In the genomic region with DNA sequence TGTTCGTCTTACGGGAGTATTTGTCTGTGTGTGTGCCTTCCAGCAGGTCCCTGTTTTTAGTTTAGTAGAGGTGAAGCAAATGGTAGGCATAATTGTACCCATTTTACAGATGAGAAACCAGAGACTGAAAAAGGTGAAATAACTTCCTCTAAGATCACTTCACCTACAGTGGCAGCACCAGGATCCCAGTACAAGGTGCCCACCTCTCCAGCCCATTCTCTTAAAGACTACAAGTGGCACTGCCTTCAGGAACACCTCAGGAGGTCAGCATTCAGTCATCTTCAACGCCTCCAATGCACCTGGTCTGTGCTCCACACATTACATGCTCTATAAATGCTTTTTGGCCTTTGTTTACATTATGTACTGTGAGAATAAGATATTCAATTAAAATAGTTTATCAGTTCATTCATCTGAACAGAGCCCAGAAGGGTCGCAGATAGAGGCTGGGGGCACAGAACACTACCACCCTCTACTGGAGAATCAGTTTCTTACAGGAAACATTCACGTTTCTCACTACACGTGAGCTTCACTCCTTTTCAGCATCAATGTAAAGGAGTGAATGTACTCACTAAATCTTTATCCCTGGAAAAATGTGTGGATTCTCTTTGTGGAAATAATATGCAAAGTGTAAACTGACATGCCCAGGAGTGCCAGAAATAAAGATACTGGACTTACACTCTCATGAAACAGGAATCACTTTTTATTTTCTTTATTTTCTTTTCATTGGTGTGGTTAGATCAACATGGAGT, we compare ENCODE assay signal across 8 cellular contexts. TPM values are rescaled to one million over a fixed set of nuclear protein-coding genes. Genes with fewer than 3 reads are reported as not detected.
DNase-seq lines count a peak whose midpoint lies in the region; ATAC-seq, FAIRE-seq and TF ChIP-seq lines count a peak whose summit lies in the region.

No MANE protein-coding gene starts in this region.

- no peak overlapping the region for H3K4me3 ChIP-seq in A549
- no peak overlapping the region for H3K4me3 ChIP-seq in suprapubic skin

- no peak overlapping the region for H3K4me2 ChIP-seq in A549

- no peaks in the 10 kb centered on the region for H3K27me3 Mint-ChIP-seq in glutamatergic neuron (ENCODE audit: unreplicated experiment)

- TF ChIP-seq RAD21 in A549 (conservative IDR thresholded peaks at IDR 0.05 in 1 of 2, IDR thresholded peaks at IDR 0.05 in 1 of 2), result peak; percentile 93 to 95

- no peak overlapping the region for H3K27ac Mint-ChIP-seq in glutamatergic neuron (ENCODE audit: unreplicated experiment)

- TF ChIP-seq POLR2A in A549 (IDR thresholded peaks at IDR 0.05; ENCODE audit: low read length) (no peak), suprapubic skin (IDR thresholded peaks at IDR 0.05) (no peak)

- H3K9me3 Mint-ChIP-seq in glutamatergic neuron (ENCODE audit: unreplicated experiment), result no peaks in the 10 kb centered on the region

- TF ChIP-seq EP300 in A549 (IDR thresholded peaks at IDR 0.05) (no peak), suprapubic skin (IDR thresholded peaks at IDR 0.05) (no peak)

- H3K36me3 ChIP-seq in suprapubic skin, result no peaks in the 10 kb centered on the region

- CTCF ChIA-PET in A549 (lab: Yijun Ruan, JAX), result interaction anchor here (0.5 to 4.3 kb wide), 36 partner anchors 9 to 394 kb away, joined by 3 to 37 read pairs (median 4); partner anchors contain the start of gene FHIP2A

- H3K9me3 ChIP-seq in A549 (no peaks in the 10 kb centered on the region), suprapubic skin (no peaks in the 10 kb centered on the region)

- no peaks in the 10 kb centered on the region for H3K27me3 ChIP-seq in suprapubic skin

- TF ChIP-seq CTCF in A549 (IDR thresholded peaks at IDR 0.05), result peak; percentile 86
- peak; percentile 70 for TF ChIP-seq CTCF in GM12873 (IDR thresholded peaks at IDR 0.05; ENCODE audit: insufficient read depth, low read depth, low read length, missing control alignments)
- peak; percentile 70 for TF ChIP-seq CTCF in glutamatergic neuron (IDR thresholded peaks at IDR 0.05; ENCODE audit: partially characterized antibody, unreplicated experiment)
- TF ChIP-seq CTCF in suprapubic skin (IDR thresholded peaks at IDR 0.05), result peak; percentile 39 to 42

- POLR2A ChIA-PET in A549 (lab: Yijun Ruan, JAX), result no interaction called here

- FAIRE-seq in A549 (lab: Jason Lieb, UNC), result peak; percentile 78

- H3K4me1 ChIP-seq in A549, result peaks cover 7% of the 10 kb centered on the region
- peaks cover 12% of the 10 kb centered on the region for H3K4me1 ChIP-seq in suprapubic skin

- H3K4me1 Mint-ChIP-seq in glutamatergic neuron (ENCODE audit: low read depth, unreplicated experiment), result no peaks in the 10 kb centered on the region

- H3K27ac ChIP-seq in A549 (no peak overlapping the region), suprapubic skin (no peak overlapping the region), caudate nucleus (ENCODE audit: low read depth, low read length) (no peak overlapping the region)

- ATAC-seq in A549 (peak; percentile 68 to 83; a peak in 4 of 6 replicates), SK-N-SH treated with all-trans-retinoic acid at 6 μM for 48 hours (peak; percentile 84), HG03039 (IDR thresholded peaks at IDR 0.05; ENCODE audit: unreplicated experiment) (no peak)

- H3K36me3 Mint-ChIP-seq in glutamatergic neuron (ENCODE audit: unreplicated experiment), result no peaks in the 10 kb centered on the region

- no peak overlapping the region for H3K4me3 Mint-ChIP-seq in glutamatergic neuron (ENCODE audit: unreplicated experiment)

- peak; percentile 38 to 45 for DNase-seq in A549 (ENCODE audit: low read depth in 1 of 2, low spot score in 1 of 2)
- DNase-seq in glutamatergic neuron, result peak; percentile 21
- DNase-seq in suprapubic skin (ENCODE audit: low spot score in 2 of 2), result no peak
- no peak for DNase-seq in occipital lobe (lab: John Stamatoyannopoulos, UW)
- no peak for DNase-seq in caudate nucleus (lab: John Stamatoyannopoulos, UW)

- WGBS in A549 (ENCODE audit: missing lambda C conversion rate), result 39% methylated on average over 6 of the region's 6 CpGs
- WGBS in suprapubic skin, result 43% methylated on average over 6 of the region's 6 CpGs

TF ChIP-seq in A549, 52 proteins besides CTCF, POLR2A, EP300 and RAD21:
- TF ChIP-seq CHD4 (IDR thresholded peaks at IDR 0.05; ENCODE audit: borderline replicate concordance) (peak; percentile 80), SMC3 (IDR thresholded peaks at IDR 0.05) (peak; percentile 96), KDM1A (IDR thresholded peaks at IDR 0.05; ENCODE audit: low read depth) (peak; percentile 92), ZFP36 (IDR thresholded peaks at IDR 0.05; ENCODE audit: borderline replicate concordance, partially characterized antibody) (no peak), NPAS2 (CRISPR knock-in tag; IDR thresholded peaks at IDR 0.05; ENCODE audit: borderline replicate concordance) (peak; percentile 81; the same call in 1 of the 2 replicates), HOXB5 (CRISPR knock-in tag; IDR thresholded peaks at IDR 0.05) (no peak)

TF ChIP-seq in SK-N-SH treated with all-trans-retinoic acid at 6 μM for 48 hours, 23 proteins besides CTCF, POLR2A, EP300 and RAD21:
- TF ChIP-seq CSDC2 (CRISPR knock-in tag; IDR thresholded peaks at IDR 0.05) (no peak; the same call in 1 of the 2 replicates), GLIS3 (CRISPR knock-in tag; IDR thresholded peaks at IDR 0.05) (no peak), ESRRG (CRISPR knock-in tag; IDR thresholded peaks at IDR 0.05) (no peak), ZNF8 (CRISPR knock-in tag; IDR thresholded peaks at IDR 0.05) (no peak), CREB5 (CRISPR knock-in tag; IDR thresholded peaks at IDR 0.05; ENCODE audit: low read depth) (no peak), ZFP3 (CRISPR knock-in tag; IDR thresholded peaks at IDR 0.05) (no peak), TSHZ2 (CRISPR knock-in tag; IDR thresholded peaks at IDR 0.05) (no peak), TOX (CRISPR knock-in tag; IDR thresholded peaks at IDR 0.05; ENCODE audit: borderline replicate concordance) (no peak), ZFP30 (CRISPR knock-in tag; IDR thresholded peaks at IDR 0.05) (no peak), TCF4 (CRISPR knock-in tag; IDR thresholded peaks at IDR 0.05; ENCODE audit: borderline replicate concordance) (no peak)

RNA-seq across cellular contexts. Expression of gene ABLIM1, which starts 45.5 kb away (rescaled TPM):
- polyA plus RNA-seq in A549 (2011; rRNA removed), result 70.2 and 77.8 TPM in 2 replicates
- polyA plus RNA-seq in A549 (2012; cell fraction: cytosol; rRNA removed), result 11.6 and 14.7 TPM in 2 replicates
- 9.7 and 12.1 TPM in 2 replicates for polyA plus RNA-seq in A549 (2012; cell fraction: nucleus; rRNA removed)
- polyA plus RNA-seq in A549 (2017; fragmentation: RNase III; extraction: RNeasy Plus Mini Kit Qiagen cat#74134 plus additional on column Dnase treatment), result 21.4 to 23.2 TPM (median 22.0 TPM) in 3 replicates
- 114 and 167 TPM in 2 replicates for polyA minus RNA-seq in A549 (2011; rRNA and poly(A)+ RNA removed)
- total RNA-seq in glutamatergic neuron (ENCODE audit: unreplicated experiment), result 25.7 TPM
- total RNA-seq in suprapubic skin, result 100 to 1,000 TPM; 156 to 278 (median 213) TPM
- 103 TPM for total RNA-seq in occipital lobe

Comparison
In these comparisons a context has a peak if more than half of its experiments do, and no peak if none do; other contexts are left out.
1. DNase-seq: peak in A549 (2 of 2) and glutamatergic neuron (single experiment); none in suprapubic skin (0 of 2), occipital lobe (single experiment) and caudate nucleus (0 of 61).
2. Peak in every context shown above with its lines, with median percentiles within 50 percentile points of each other: CTCF ChIP-seq.